14 cellular contexts compared by ENCODE assay signal in genomic region chr6:168117942-168118341, GRCh38. TPM values are rescaled to one million over a fixed set of nuclear protein-coding genes. Genes with fewer than 3 reads are reported as not detected.
DNase-seq lines count a peak whose midpoint lies in the region; ATAC-seq and TF ChIP-seq lines count a peak whose summit lies in the region.
"Had no signal": no experiment of that assay in that cellular context is flagged by ENCODE, and none has a peak within 500 bp of the region (broad histone marks: within the 10 kb centered on the region; RNA-seq: fewer than 3 reads in every experiment).

No MANE protein-coding gene starts in this region.

- no peaks in the 10 kb centered on the region for H3K27me3 ChIP-seq in MM.1S (replicated peaks; ENCODE audit: insufficient read depth, low read length)

- no peak overlapping the region for H3K4me3 ChIP-seq in AG04449 (ENCODE audit: low read depth, low read length)
- no peak overlapping the region for H3K4me3 ChIP-seq in choroid plexus epithelial cell (ENCODE audit: low read depth, low read length)
- no peak overlapping the region for H3K4me3 ChIP-seq in MM.1S (ENCODE audit: low read length)

- TF ChIP-seq CTCF in AG04449 (IDR thresholded peaks at IDR 0.05; ENCODE audit: insufficient read depth, low read length, missing control alignments) (peak; percentile 5), HFFc6 (IDR thresholded peaks at IDR 0.05) (peak; percentile 50; the same call in 1 of the 2 replicates), choroid plexus epithelial cell (conservative IDR thresholded peaks at IDR 0.05; ENCODE audit: low read depth, low read length) (peak; percentile 73), MM.1S (IDR thresholded peaks at IDR 0.05; ENCODE audit: low read length) (no peak)

- H3K9me3 Mint-ChIP-seq in HFFc6 = peaks cover 14% of the 10 kb centered on the region

- H3K36me3 ChIP-seq in MM.1S (replicated peaks; ENCODE audit: insufficient read depth, low read length) = no peaks in the 10 kb centered on the region

- H3K4me1 Mint-ChIP-seq in HFFc6 (ENCODE audit: low read depth) = no peaks in the 10 kb centered on the region
- H3K4me1 Mint-ChIP-seq: CD4-positive, alpha-beta memory T cell had no signal

- H4K20me1 ChIP-seq in MM.1S (ENCODE audit: insufficient read depth, low read length) = no peaks in the 10 kb centered on the region

- H3K27ac Mint-ChIP-seq in HFFc6 = no peak overlapping the region
- H3K27ac Mint-ChIP-seq: CD4-positive, alpha-beta memory T cell had no signal

- no peaks in the 10 kb centered on the region for H3K79me2 ChIP-seq in MM.1S (ENCODE audit: low read length)

- H3K9me3 ChIP-seq in MM.1S (replicated peaks; ENCODE audit: insufficient read depth, low read length) = no peaks in the 10 kb centered on the region

- H3K4me2 ChIP-seq in MM.1S (ENCODE audit: low read depth, low read length) = no peak overlapping the region

- DNase-seq in AG04449 (ENCODE audit: low read depth, low spot score) (no peak), HFFc6 (no peak), choroid plexus epithelial cell (ENCODE audit: low read depth) (peak; percentile 17), left lobe of liver (ENCODE audit: low spot score) (peak; percentile 8), NCI-H226 (no peak), MM.1S (no peak), midbrain (lab: John Stamatoyannopoulos, UW) (no peak)
- DNase-seq: CD4-positive, alpha-beta memory T cell; NCI-H524 treated with DMSO at 0.1 percent for 48 hours; nucleus accumbens; SIG-M5; stimulated activated CD4-positive, alpha-beta T cell treated with anti-CD3 and anti-CD28 coated beads, Interleukin-15, amount 100 ng/mL, for 24 hours had no signal

- no peaks in the 10 kb centered on the region for H3K4me1 ChIP-seq in MM.1S (ENCODE audit: low read length)

- no peak overlapping the region for H3K9ac ChIP-seq in MM.1S (ENCODE audit: low read length)

- no peaks in the 10 kb centered on the region for H3K27me3 Mint-ChIP-seq in HFFc6 (ENCODE audit: insufficient read depth)

- POLR2A ChIA-PET in AG04449 (lab: Yijun Ruan, JAX) = no interaction called here

- CTCF ChIA-PET in AG04449 (lab: Yijun Ruan, JAX) = interaction anchor here (1.3 kb wide), 1 partner anchor 207 kb away, joined by 5 read pairs; no protein-coding TSS in a partner anchor

- H3F3A ChIP-seq in MM.1S (ENCODE audit: insufficient read depth, low read length) = no peaks in the 10 kb centered on the region

- no peak overlapping the region for H3K27ac ChIP-seq in MM.1S (ENCODE audit: low read length)

- no peaks in the 10 kb centered on the region for H3K9me2 ChIP-seq in MM.1S (replicated peaks; ENCODE audit: insufficient read depth, low read length)

- H2AFZ ChIP-seq in MM.1S (ENCODE audit: low read length) = no peak overlapping the region

- ATAC-seq in left lobe of liver = no peak
- no peak for ATAC-seq in GM18519 (IDR thresholded peaks at IDR 0.05; ENCODE audit: low FRiP score, unreplicated experiment)

- peaks cover 4% of the 10 kb centered on the region; the same call in 1 of the 2 replicates for H3K36me3 Mint-ChIP-seq in HFFc6 (ENCODE audit: low read depth)
- H3K36me3 Mint-ChIP-seq: CD4-positive, alpha-beta memory T cell had no signal

- H3K4me3 Mint-ChIP-seq in HFFc6 = no peak overlapping the region
- H3K4me3 Mint-ChIP-seq: CD4-positive, alpha-beta memory T cell had no signal

RNA-seq across cellular contexts. Expression of gene FRMD1, which starts 38.9 kb away (rescaled TPM):
- total RNA-seq in HFFc6 (2021; fragmentation: NEBNext Ultra II Directional; extraction: Animal tissue kit (Norgen Biotek cat#: 25700)) = not detected
- total RNA-seq in left lobe of liver = 0.10 TPM
- total RNA-seq: CD4-positive, alpha-beta memory T cell; frontal cortex had no signal

Comparison
In these comparisons a context has a peak if more than half of its experiments do, and no peak if none do; other contexts are left out.
1. DNase-seq: peak in choroid plexus epithelial cell (single experiment) and left lobe of liver (single experiment); none in AG04449 (single experiment), HFFc6 (single experiment), NCI-H226 (single experiment), MM.1S (single experiment) and midbrain (single experiment).